ENCODE assay signal across 36 cellular contexts in the genomic region with DNA sequence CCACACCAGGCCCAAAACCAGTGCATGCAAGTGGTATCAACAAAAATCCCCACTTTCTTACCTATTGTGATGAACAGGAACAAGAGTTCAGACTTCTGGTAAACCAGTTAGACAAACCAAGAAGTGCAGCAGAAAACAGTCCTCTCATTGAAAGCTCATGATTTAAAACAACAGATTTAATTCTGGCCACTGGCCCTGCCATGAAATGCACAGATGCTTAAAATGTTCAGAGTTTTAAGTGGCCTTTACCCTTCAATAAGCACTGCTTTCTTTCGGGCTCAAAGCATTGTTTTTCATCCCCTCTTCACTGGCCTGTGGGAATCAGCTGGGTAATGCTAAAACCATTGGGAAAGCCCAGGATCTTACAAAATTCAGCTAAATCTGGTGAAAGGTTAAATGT.
"Had no signal": no experiment of that assay in that cellular context is flagged by ENCODE, and none has a peak within 500 bp of the region (broad histone marks: within the 10 kb centered on the region; RNA-seq: fewer than 3 reads in every experiment).

No MANE protein-coding gene starts in this region.

- H3K36me3 ChIP-seq: breast epithelium, cardiac muscle cell, esophagus muscularis mucosa, gastrocnemius medialis, WERI-Rb-1 had no signal

- H3K4me3 ChIP-seq: ascending aorta, breast epithelium, cardiac muscle cell, coronary artery, dorsolateral prefrontal cortex, esophagus muscularis mucosa, gastrocnemius medialis, heart left ventricle had no signal

- H3K4me3 Mint-ChIP-seq: activated B cell treated with CpG ODN at 0.5 μM for 24 hours; activated CD8-positive, alpha-beta T cell treated with anti-CD3 and anti-CD28 coated beads for 36 hours; activated naive CD4-positive, alpha-beta T cell treated with anti-CD3 and anti-CD28 coated beads for 36 hours; activated naive CD4-positive, alpha-beta T cell treated with anti-CD3 and anti-CD28 coated beads, Interleukin-2, amount 50 U/mL, for 24 hours; activated naive CD8-positive, alpha-beta T cell treated with anti-CD3 and anti-CD28 coated beads for 36 hours; activated naive CD8-positive, alpha-beta T cell treated with anti-CD3 and anti-CD28 coated beads, Interleukin-2, amount 50 U/mL, for 24 hours; activated T-helper 1 cell treated with anti-CD3 and anti-CD28 coated beads, Interleukin-12 subunit alpha, Interleukin-12 subunit beta, Interleukin-2, Interleukin-4 antibody, amounts not matched to agents 30 ng/mL and 10 ng/mL and 1 ng/mL, durations not matched to agents 14 hours and 24 hours and 36 hours; dendritic cell treated with granulocyte-macrophage colony-stimulating factor and Interleukin-4, amounts not matched to agents 40 ng/mL and 50 ng/mL, for 4 days; endodermal cell; T-helper 17 cell; T-helper 2 cell treated with Interferon-gamma antibody and Interleukin-4, amounts not matched to agents 5 μg/mL and 100 μg/mL, for 36 hours had no signal

- H3K9me3 Mint-ChIP-seq: activated B cell treated with CpG ODN at 0.5 μM for 24 hours; activated CD8-positive, alpha-beta T cell treated with anti-CD3 and anti-CD28 coated beads for 36 hours; activated naive CD4-positive, alpha-beta T cell treated with anti-CD3 and anti-CD28 coated beads for 36 hours; activated naive CD4-positive, alpha-beta T cell treated with anti-CD3 and anti-CD28 coated beads, Interleukin-2, amount 50 U/mL, for 24 hours; activated naive CD8-positive, alpha-beta T cell treated with anti-CD3 and anti-CD28 coated beads for 36 hours; activated naive CD8-positive, alpha-beta T cell treated with anti-CD3 and anti-CD28 coated beads, Interleukin-2, amount 50 U/mL, for 24 hours; activated T-helper 1 cell treated with anti-CD3 and anti-CD28 coated beads, Interleukin-12 subunit alpha, Interleukin-12 subunit beta, Interleukin-2, Interleukin-4 antibody, amounts not matched to agents 30 ng/mL and 10 ng/mL and 1 ng/mL, durations not matched to agents 14 hours and 24 hours and 36 hours; activated T-helper 2 cell treated with anti-CD3 and anti-CD28 coated beads, Interferon-gamma antibody, Interleukin-2, Interleukin-4, amounts not matched to agents 10 μg/mL and 5 μg/mL and 100 μg/mL, durations not matched to agents 14 hours and 24 hours and 36 hours; brain; dendritic cell treated with granulocyte-macrophage colony-stimulating factor and Interleukin-4, amounts not matched to agents 40 ng/mL and 50 ng/mL, for 4 days; endodermal cell; T-helper 2 cell treated with Interferon-gamma antibody and Interleukin-4, amounts not matched to agents 5 μg/mL and 100 μg/mL, for 36 hours had no signal

- H3K27ac ChIP-seq: ascending aorta, cardiac muscle cell, coronary artery, dorsolateral prefrontal cortex, esophagus muscularis mucosa, foreskin keratinocyte, gastrocnemius medialis, heart left ventricle, WERI-Rb-1 had no signal

- H3K9me3 ChIP-seq: ascending aorta, breast epithelium, esophagus muscularis mucosa, gastrocnemius medialis, heart left ventricle had no signal

- H3K4me1 ChIP-seq: ascending aorta, breast epithelium, esophagus muscularis mucosa, foreskin keratinocyte, gastrocnemius medialis, heart left ventricle had no signal

- H3K4me1 Mint-ChIP-seq: activated B cell treated with CpG ODN at 0.5 μM for 24 hours; activated naive CD4-positive, alpha-beta T cell treated with anti-CD3 and anti-CD28 coated beads, Interleukin-2, amount 50 U/mL, for 24 hours; activated naive CD8-positive, alpha-beta T cell treated with anti-CD3 and anti-CD28 coated beads for 36 hours; brain; T-helper 17 cell had no signal

- H3K27me3 Mint-ChIP-seq: activated naive CD4-positive, alpha-beta T cell treated with anti-CD3 and anti-CD28 coated beads, Interleukin-2, amount 50 U/mL, for 24 hours; activated naive CD8-positive, alpha-beta T cell treated with anti-CD3 and anti-CD28 coated beads for 36 hours; activated naive CD8-positive, alpha-beta T cell treated with anti-CD3 and anti-CD28 coated beads, Interleukin-2, amount 50 U/mL, for 24 hours; dendritic cell treated with granulocyte-macrophage colony-stimulating factor and Interleukin-4, amounts not matched to agents 40 ng/mL and 50 ng/mL, for 4 days; T-helper 17 cell had no signal

- DNase-seq: activated B cell treated with CpG ODN at 0.5 μM for 24 hours; activated CD4-positive, alpha-beta T cell treated with anti-CD3 and anti-CD28 coated beads for 48 hours; activated CD4-positive, alpha-beta T cell treated with anti-CD3 and anti-CD28 coated beads, Interleukin-2, amount 50 U/mL, for 1 hour; activated CD4-positive, alpha-beta T cell treated with anti-CD3 and anti-CD28 coated beads, Interleukin-2, amount 50 U/mL, for 48 hours; activated CD8-positive, alpha-beta memory T cell treated with anti-CD3 and anti-CD28 coated beads for 24 hours; activated CD8-positive, alpha-beta T cell treated with anti-CD3 and anti-CD28 coated beads for 36 hours; activated effector memory CD4-positive, alpha-beta T cell treated with anti-CD3 and anti-CD28 coated beads, Interleukin-2, amount 50 U/mL, for 16 hours; activated naive CD4-positive, alpha-beta T cell treated with anti-CD3 and anti-CD28 coated beads for 36 hours; activated naive CD8-positive, alpha-beta T cell treated with anti-CD3 and anti-CD28 coated beads for 36 hours; activated naive CD8-positive, alpha-beta T cell treated with anti-CD3 and anti-CD28 coated beads, Interleukin-2, amount 50 U/mL, for 24 hours; activated T-cell treated with anti-CD3 and anti-CD28 coated beads, Interleukin-2, amount 50 U/mL, for 1 hour; activated T-cell treated with anti-CD3 and anti-CD28 coated beads, Interleukin-2, amount 50 U/mL, for 48 hours; central memory CD4-positive, alpha-beta T cell; cerebellar nuclear complex; dorsolateral prefrontal cortex; effector memory CD4-positive, alpha-beta T cell; endodermal cell; erythroblast; foreskin keratinocyte; gastrocnemius medialis; glutamatergic neuron; heart left ventricle; T-helper 17 cell; T1000; WERI-Rb-1 had no signal

- H3K36me3 Mint-ChIP-seq: activated naive CD4-positive, alpha-beta T cell treated with anti-CD3 and anti-CD28 coated beads, Interleukin-2, amount 50 U/mL, for 24 hours; activated naive CD8-positive, alpha-beta T cell treated with anti-CD3 and anti-CD28 coated beads for 36 hours; brain had no signal

- H3K27ac Mint-ChIP-seq: activated B cell treated with CpG ODN at 0.5 μM for 24 hours; activated CD8-positive, alpha-beta T cell treated with anti-CD3 and anti-CD28 coated beads for 36 hours; activated naive CD4-positive, alpha-beta T cell treated with anti-CD3 and anti-CD28 coated beads for 36 hours; activated naive CD4-positive, alpha-beta T cell treated with anti-CD3 and anti-CD28 coated beads, Interleukin-2, amount 50 U/mL, for 24 hours; activated naive CD8-positive, alpha-beta T cell treated with anti-CD3 and anti-CD28 coated beads for 36 hours; activated naive CD8-positive, alpha-beta T cell treated with anti-CD3 and anti-CD28 coated beads, Interleukin-2, amount 50 U/mL, for 24 hours; activated T-helper 1 cell treated with anti-CD3 and anti-CD28 coated beads, Interleukin-12 subunit alpha, Interleukin-12 subunit beta, Interleukin-2, Interleukin-4 antibody, amounts not matched to agents 30 ng/mL and 10 ng/mL and 1 ng/mL, durations not matched to agents 14 hours and 24 hours and 36 hours; activated T-helper 2 cell treated with anti-CD3 and anti-CD28 coated beads, Interferon-gamma antibody, Interleukin-2, Interleukin-4, amounts not matched to agents 10 μg/mL and 5 μg/mL and 100 μg/mL, durations not matched to agents 14 hours and 24 hours and 36 hours; dendritic cell treated with granulocyte-macrophage colony-stimulating factor and Interleukin-4, amounts not matched to agents 40 ng/mL and 50 ng/mL, for 4 days; endodermal cell; T-helper 17 cell; T-helper 2 cell treated with Interferon-gamma antibody and Interleukin-4, amounts not matched to agents 5 μg/mL and 100 μg/mL, for 36 hours had no signal

- H3K27me3 ChIP-seq: ascending aorta, breast epithelium, cardiac muscle cell, esophagus muscularis mucosa, foreskin keratinocyte, gastrocnemius medialis, heart left ventricle had no signal
